30 cellular contexts compared by ENCODE assay signal in genomic region chr2:216887132-216887531, GRCh38. TPM values are rescaled to one million over a fixed set of nuclear protein-coding genes. Genes with fewer than 3 reads are reported as not detected.
DNase-seq lines count a peak whose midpoint lies in the region; ATAC-seq, FAIRE-seq and TF ChIP-seq lines count a peak whose summit lies in the region.
"Had no signal": no experiment of that assay in that cellular context is flagged by ENCODE, and none has a peak within 500 bp of the region (broad histone marks: within the 10 kb centered on the region; RNA-seq: fewer than 3 reads in every experiment).

No MANE protein-coding gene starts in this region.

- intact Hi-C loops in Right ventricle myocardium inferior (cut with DNase I) (no loop called here), cardiac septum (cut with DNase I) (no loop called here)

- H2BK20ac ChIP-seq in H1 (ENCODE audit: low read length), result 0 out of 2 replicates have a peak overlapping the region, but pooled peaks have one; percentile 67

- no peaks in the 10 kb centered on the region for H3K36me3 ChIP-seq in H1 (ENCODE audit: control insufficient read depth in 2 of 4, insufficient read depth in 4 of 4, low read length in 3 of 4)
- no peaks in the 10 kb centered on the region for H3K36me3 ChIP-seq in skeletal muscle tissue (ENCODE audit: control insufficient read depth in 3 of 3, insufficient read depth in 3 of 3, low read length in 3 of 3)
- H3K36me3 ChIP-seq: HAP-1 had no signal

- H4K20me1 ChIP-seq in H1 (replicated peaks in 1 of 2; ENCODE audit: control insufficient read depth in 1 of 2, insufficient read depth in 2 of 2, low read length in 2 of 2), result no peaks in the 10 kb centered on the region

- POLR2A ChIA-PET in H1 (lab: Charles Lee; ENCODE audit: partially characterized antibody), result no interaction called here

- peaks cover 10% of the 10 kb centered on the region for H3K9me3 Mint-ChIP-seq in nephron progenitor cell
- H3K9me3 Mint-ChIP-seq: HFFc6 had no signal

- H3K4me3 Mint-ChIP-seq in nephron progenitor cell, result no peak overlapping the region
- H3K4me3 Mint-ChIP-seq: CD4-positive, CD25-positive, alpha-beta regulatory T cell; HFFc6 had no signal

- H4K5ac ChIP-seq in H1 (ENCODE audit: insufficient read length, low read depth, low read length), result no peak overlapping the region

- CTCF ChIA-PET in H1 (lab: Charles Lee; ENCODE audit: partially characterized antibody), result interaction anchor here (0.6 to 1.3 kb wide), 3 partner anchors 19 to 245 kb away, joined by 3 read pairs; no protein-coding TSS in a partner anchor

- no peak overlapping the region for H3K4me2 ChIP-seq in H1 (ENCODE audit: insufficient read depth in 1 of 2, low read depth in 2 of 2, low read length in 2 of 2)
- H3K4me2 ChIP-seq: KMS-11, SK-N-SH had no signal

- WGBS in H1 (ENCODE audit: extremely low coverage in 1 of 2, insufficient coverage in 1 of 2, insufficient read length in 1 of 2, insufficient replicate concordance in 2 of 2, low coverage in 1 of 2, low lambda C conversion rate in 2 of 2, missing lambda C conversion rate in 1 of 2), 2 experiments, result 90% methylated on average over 7 of the region's 7 CpGs; no CpG with 5 or more reads in 1 of the 2 experiments

- peak overlapping the region; percentile 39 for H3K27ac Mint-ChIP-seq in nephron progenitor cell
- H3K27ac Mint-ChIP-seq: CD4-positive, CD25-positive, alpha-beta regulatory T cell; HFFc6 had no signal

- H3K4me1 Mint-ChIP-seq in nephron progenitor cell, result peaks cover 49% of the 10 kb centered on the region
- H3K4me1 Mint-ChIP-seq: CD4-positive, CD25-positive, alpha-beta regulatory T cell had no signal

- H3K4me1 ChIP-seq in H1 (replicated peaks in 1 of 4; ENCODE audit: control insufficient read depth in 3 of 4, insufficient read depth in 4 of 4, low read length in 3 of 4), result peaks cover 0 to 5% (median 0%) of the 10 kb centered on the region in 4 experiments; a peak in 1 of 7 replicates
- H3K4me1 ChIP-seq in skeletal muscle tissue (ENCODE audit: control insufficient read depth in 3 of 3, insufficient read depth in 3 of 3, low read length in 3 of 3), result peaks cover 42 to 70% (median 54%) of the 10 kb centered on the region in 3 donors
- H3K4me1 ChIP-seq: HAP-1 had no signal

- no peak for TF ChIP-seq POLR2A in H1 (IDR thresholded peaks at IDR 0.05; ENCODE audit: control extremely low read depth in 1 of 2, low read depth in 2 of 2, low read length in 2 of 2)
- no peak for TF ChIP-seq POLR2A in H54 (IDR thresholded peaks at IDR 0.05; ENCODE audit: low read depth, low read length)

- H3K4me3 ChIP-seq in H1 (ENCODE audit: extremely low read depth in 1 of 4, insufficient read depth in 2 of 4, low read depth in 3 of 4, low read length in 4 of 4) (no peak overlapping the region), skeletal muscle tissue (ENCODE audit: low read length in 3 of 3) (peak overlapping the region in 2 of 3 donors; percentile 3 to 45)
- H3K4me3 ChIP-seq: GM23248, HAP-1 had no signal

- H3K27me3 Mint-ChIP-seq in nephron progenitor cell (ENCODE audit: low read depth, poor library complexity), result peaks cover 10% of the 10 kb centered on the region
- H3K27me3 Mint-ChIP-seq: CD4-positive, CD25-positive, alpha-beta regulatory T cell had no signal

- TF ChIP-seq CTCF in H1 (IDR thresholded peaks at IDR 0.05; ENCODE audit: control extremely low read depth in 1 of 3, insufficient read depth in 1 of 3, low read depth in 1 of 3, low read length in 3 of 3) (no peak), nephron progenitor cell (IDR thresholded peaks at IDR 0.05) (no peak), omental fat pad (IDR thresholded peaks at IDR 0.05) (no peak)

- H3K56ac ChIP-seq in H1 (replicated peaks; ENCODE audit: insufficient read length, low read depth, low read length), result no peak overlapping the region

- no peak overlapping the region for H3K27ac ChIP-seq in H1 (ENCODE audit: low read depth, low read length)
- H3K27ac ChIP-seq in skeletal muscle tissue (ENCODE audit: low read depth, low read length), result peak overlapping the region; percentile 90
- H3K27ac ChIP-seq: GM23248, KMS-11, RWPE1 had no signal

- H3K9ac ChIP-seq in H1 (replicated peaks in 1 of 4; ENCODE audit: extremely low read depth in 1 of 4, low read depth in 3 of 4, low read length in 3 of 4) (no peak overlapping the region), skeletal muscle tissue (ENCODE audit: low read depth in 1 of 3, low read length in 3 of 3) (peak overlapping the region; percentile 3 to 52 (median 15))
- H3K9ac ChIP-seq: GM23248, KMS-11, SK-N-SH had no signal

- DNase-seq in Right ventricle myocardium inferior (ENCODE audit: missing footprints), result no peak
- no peak for DNase-seq in cardiac septum (ENCODE audit: low spot score)
- no peak for DNase-seq in H1 (ENCODE audit: low read depth in 1 of 2, low spot score in 2 of 2)
- no peak for DNase-seq in nephron progenitor cell
- no peak for DNase-seq in H54 (ENCODE audit: insufficient read length, low spot score)
- no peak for DNase-seq in omental fat pad (ENCODE audit: low spot score)
- no peak for DNase-seq in dedifferentiated amniotic fluid mesenchymal stem cell (ENCODE audit: extremely low spot score)
- DNase-seq: 8988T; CD4-positive, CD25-positive, alpha-beta regulatory T cell; GM23248; HFFc6; IMR-90; NCI-H1048; NCI-H1417 treated with DMSO at 0.1 percent for 48 hours; NCI-H187; NCI-H2081 treated with DMSO at 0.1 percent for 48 hours; NCI-H2171; NCI-H226; NCI-H510A; NCI-H69; SIG-M5; SK-N-SH had no signal

- H2BK120ac ChIP-seq in H1 (replicated peaks; ENCODE audit: low read depth, low read length), result no peak overlapping the region

- H3K9me3 ChIP-seq in H1 (ENCODE audit: insufficient read depth in 2 of 2, low read depth in 1 of 2, low read length in 1 of 2) (peaks cover 0 to 6% of the 10 kb centered on the region in 2 experiments; a peak in 1 of 4 replicates), skeletal muscle tissue (ENCODE audit: control insufficient read depth in 3 of 3, low read length in 3 of 3) (no peaks in the 10 kb centered on the region)
- H3K9me3 ChIP-seq: HAP-1, SK-N-SH had no signal

- H3K27me3 ChIP-seq in H1 (replicated peaks in 1 of 4; ENCODE audit: control insufficient read depth in 3 of 4, extremely low read depth in 1 of 4, insufficient read depth in 3 of 4, low read length in 3 of 4), result no peaks in the 10 kb centered on the region
- H3K27me3 ChIP-seq in skeletal muscle tissue (ENCODE audit: control insufficient read depth in 3 of 3, insufficient read depth in 3 of 3, low read length in 3 of 3), result no peaks in the 10 kb centered on the region

- TF ChIP-seq EP300 in H1 (IDR thresholded peaks at IDR 0.05; ENCODE audit: borderline replicate concordance in 1 of 2, low read depth in 2 of 2, low read length in 2 of 2), result no peak

- ATAC-seq in Right ventricle myocardium inferior (peak; percentile 22), omental fat pad (ENCODE audit: low FRiP score) (no peak)
- ATAC-seq: Panc1 had no signal

- no peak overlapping the region for H4K8ac ChIP-seq in H1 (ENCODE audit: extremely low read depth, insufficient read depth, low read length)

- no peak overlapping the region for H3K14ac ChIP-seq in H1 (ENCODE audit: insufficient read length)

- H2BK15ac ChIP-seq in H1 (ENCODE audit: low read length), result no peak overlapping the region

- no peak overlapping the region for H2AK5ac ChIP-seq in H1 (ENCODE audit: low read depth, low read length)

- H2BK12ac ChIP-seq in H1 (ENCODE audit: low read depth, low read length), result no peak overlapping the region

- no peak overlapping the region for H4K91ac ChIP-seq in H1 (replicated peaks; ENCODE audit: insufficient read length, low read length)

- TF ChIP-seq RAD21 in H1 (IDR thresholded peaks at IDR 0.05 in 1 of 2, conservative IDR thresholded peaks at IDR 0.05 in 1 of 2; ENCODE audit: low read depth in 2 of 2, low read length in 2 of 2), result no peak

- no peak overlapping the region for H3K18ac ChIP-seq in H1 (ENCODE audit: extremely low read depth, low read length)

- H3K79me1 ChIP-seq in H1 (ENCODE audit: low read depth, low read length), result no peaks in the 10 kb centered on the region

- H3K4ac ChIP-seq in H1 (replicated peaks; ENCODE audit: insufficient read length, low read depth, low read length), result no peak overlapping the region

- no peak for FAIRE-seq in H1 (lab: Jason Lieb, UNC)
- FAIRE-seq in H54 (lab: Jason Lieb, UNC), result no peak
- FAIRE-seq: D721Med, GM18507 had no signal

- H2AFZ ChIP-seq in H1 (ENCODE audit: low read length), result no peak overlapping the region
- H2AFZ ChIP-seq: GM23248 had no signal

- H3K23me2 ChIP-seq in H1 (ENCODE audit: low read depth, low read length), result no peaks in the 10 kb centered on the region

- no peak overlapping the region for H3K23ac ChIP-seq in H1 (ENCODE audit: insufficient read length)

- no peaks in the 10 kb centered on the region for H3K79me2 ChIP-seq in H1 (ENCODE audit: control insufficient read depth in 1 of 2, insufficient read depth in 2 of 2, low read length in 2 of 2)

- H3K36me3 Mint-ChIP-seq in nephron progenitor cell (ENCODE audit: low read depth), result no peaks in the 10 kb centered on the region
- H3K36me3 Mint-ChIP-seq: CD4-positive, CD25-positive, alpha-beta regulatory T cell had no signal

- H2BK5ac ChIP-seq in H1 (ENCODE audit: low read depth, low read length), result no peak overlapping the region

TF ChIP-seq in H1, 55 proteins besides CTCF, POLR2A, EP300 and RAD21:
- TF ChIP-seq SIRT6 (IDR thresholded peaks at IDR 0.05; ENCODE audit: low read length), result no peak
- TF ChIP-seq SRF (IDR thresholded peaks at IDR 0.05; ENCODE audit: low read depth, low read length), result no peak
- TF ChIP-seq CEBPB (IDR thresholded peaks at IDR 0.05; ENCODE audit: low read depth, low read length), result no peak
- no peak for TF ChIP-seq KDM1A (IDR thresholded peaks at IDR 0.05; ENCODE audit: borderline replicate concordance, low read length)

RNA-seq across cellular contexts. Expression of gene TNP1, which starts 27.3 kb away (rescaled TPM):
- total RNA-seq in Right ventricle myocardium inferior, result not detected
- not detected for total RNA-seq in cardiac septum
- total RNA-seq in H1 (2021; fragmentation: NEBNext Ultra II Directional; extraction: Animal tissue kit (Norgen Biotek cat#: 25700)), result not detected in 2 replicates
- polyA plus RNA-seq in H1 (2011; rRNA removed), result not detected in 2 replicates
- polyA plus RNA-seq in H1 (2011; cell fraction: cytosol; rRNA removed), result not detected
- polyA plus RNA-seq in H1 (2011; cell fraction: nucleus; rRNA removed), result not detected
- not detected in 4 replicates for polyA plus RNA-seq in H1 (2012, experiment 1 of 2)
- polyA plus RNA-seq in H1 (2012, experiment 2 of 2), result not detected
- not detected for polyA plus RNA-seq in H1 (2013, experiment 1 of 2)
- not detected for polyA plus RNA-seq in H1 (2013, experiment 2 of 2)
- polyA minus RNA-seq in H1 (2011; rRNA and poly(A)+ RNA removed), result not detected in 2 replicates
- polyA minus RNA-seq in H1 (2011; cell fraction: cytosol; rRNA and poly(A)+ RNA removed), result not detected
- not detected for polyA minus RNA-seq in H1 (2011; cell fraction: nucleus; rRNA and poly(A)+ RNA removed)
- total RNA-seq in skeletal muscle tissue, result not detected
- not detected for total RNA-seq in omental fat pad
- total RNA-seq: CD4-positive, CD25-positive, alpha-beta regulatory T cell; GM23248; HFFc6; IMR-90 had no signal
- polyA plus RNA-seq: BJ; CD4-positive, CD25-positive, alpha-beta regulatory T cell; GM23248; IMR-90; SK-N-SH had no signal

Comparison
In these comparisons a context has a peak if more than half of its experiments do, and no peak if none do; other contexts are left out.
1. H3K4me3 ChIP-seq: peak in skeletal muscle tissue (2 of 3); none in H1 (0 of 4).
2. H3K9ac ChIP-seq: peak in skeletal muscle tissue (3 of 3); none in H1 (0 of 4).